14 cellular contexts compared by ENCODE assay signal in the genomic region with DNA sequence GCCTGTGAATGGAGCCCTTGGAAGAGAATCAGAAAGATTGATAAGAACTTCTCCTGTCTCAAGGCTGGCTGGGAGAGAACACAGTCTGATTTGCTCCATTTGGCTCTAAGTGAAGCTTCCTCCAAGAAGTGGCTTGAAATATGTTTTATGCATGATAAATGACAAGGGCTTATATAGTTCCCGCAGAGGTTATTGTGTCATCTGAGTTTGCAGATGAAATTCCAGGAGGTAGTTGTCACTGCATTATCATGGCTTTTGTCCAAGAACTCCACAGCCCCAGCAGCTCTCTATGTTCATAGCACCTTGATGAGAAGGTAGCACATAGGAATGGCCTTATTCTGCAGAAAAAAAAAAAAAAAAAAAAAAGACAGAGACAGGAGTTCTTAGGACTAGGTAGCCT.
DNase-seq lines count a peak whose midpoint lies in the region; TF ChIP-seq lines count a peak whose summit lies in the region.
"Had no signal": no experiment of that assay in that cellular context is flagged by ENCODE, and none has a peak within 500 bp of the region (broad histone marks: within the 10 kb centered on the region; RNA-seq: fewer than 3 reads in every experiment).

No MANE protein-coding gene starts in this region.

- in situ Hi-C loops in astrocyte of the cerebellum (cut with HindIII; ENCODE audit: low sequenced_read_pairs) = no loop called here

- H3K4me3 ChIP-seq in A673 (ENCODE audit: low read depth, low read length, poor library complexity, severe bottlenecking) (no peak overlapping the region), astrocyte of the cerebellum (ENCODE audit: low read depth, low read length) (no peak overlapping the region)
- H3K4me3 ChIP-seq: dorsolateral prefrontal cortex had no signal

- no peaks in the 10 kb centered on the region for H3K27me3 Mint-ChIP-seq in activated naive CD8-positive, alpha-beta T cell treated with anti-CD3 and anti-CD28 coated beads for 36 hours
- H3K27me3 Mint-ChIP-seq: activated B cell treated with CpG ODN at 0.5 μM for 24 hours, B cell had no signal

- POLR2A ChIA-PET in A673 (lab: Charles Lee; ENCODE audit: low non-redundant PET) = no interaction called here

- no peak overlapping the region for H3K27ac ChIP-seq in A673 (ENCODE audit: low read depth, low read length, poor library complexity, severe bottlenecking)
- H3K27ac ChIP-seq: dorsolateral prefrontal cortex had no signal

- H3K4me1 ChIP-seq in A673 (ENCODE audit: insufficient read depth, low read length, poor library complexity, severe bottlenecking) = no peaks in the 10 kb centered on the region

- DNase-seq in A673 (ENCODE audit: low spot score) (peak; percentile 22), HT-29 (ENCODE audit: low spot score) (peak; percentile 66), astrocyte of the cerebellum (ENCODE audit: low read depth) (peak; percentile 29), kidney tubule cell (ENCODE audit: low spot score) (peak; percentile 95), iPS-NIHi7 (ENCODE audit: extremely low spot score) (no peak), nucleus accumbens (lab: John Stamatoyannopoulos, UW) (no peak), SIG-M5 treated with dmso at 0.1 percent for 504 hours (lab: John Stamatoyannopoulos, UW; ENCODE audit: unreplicated experiment) (no peak)
- DNase-seq in activated naive CD8-positive, alpha-beta T cell treated with anti-CD3 and anti-CD28 coated beads for 36 hours = no peak
- DNase-seq: activated B cell treated with CpG ODN at 0.5 μM for 24 hours; activated effector memory CD4-positive, alpha-beta T cell treated with anti-CD3 and anti-CD28 coated beads, Interleukin-2, amount 50 U/mL, for 16 hours; dorsolateral prefrontal cortex; NCI-H2081 treated with DMSO at 0.1 percent for 48 hours; SIG-M5 had no signal

- TF ChIP-seq CTCF in A673 (conservative IDR thresholded peaks at IDR 0.05; ENCODE audit: low read depth, low read length) = no peak
- no peak for TF ChIP-seq CTCF in astrocyte of the cerebellum (IDR thresholded peaks at IDR 0.05; ENCODE audit: low read depth, low read length, missing control alignments)

- H3K4me3 Mint-ChIP-seq in activated naive CD8-positive, alpha-beta T cell treated with anti-CD3 and anti-CD28 coated beads for 36 hours = no peak overlapping the region
- H3K4me3 Mint-ChIP-seq: activated B cell treated with CpG ODN at 0.5 μM for 24 hours, B cell had no signal

- CTCF ChIA-PET in A673 (lab: Charles Lee) = no interaction called here

- intact Hi-C loops in A673 (cut with micrococcal nuclease; ENCODE audit: unreplicated experiment) = no loop called here

- H3K36me3 ChIP-seq in A673 (ENCODE audit: insufficient read depth, low read length, poor library complexity, severe bottlenecking) = no peaks in the 10 kb centered on the region

- no peaks in the 10 kb centered on the region for H3K9me3 Mint-ChIP-seq in activated naive CD8-positive, alpha-beta T cell treated with anti-CD3 and anti-CD28 coated beads for 36 hours
- H3K9me3 Mint-ChIP-seq: activated B cell treated with CpG ODN at 0.5 μM for 24 hours had no signal

- H3K9me3 ChIP-seq in A673 (ENCODE audit: low read depth, low read length, poor library complexity, severe bottlenecking) = no peaks in the 10 kb centered on the region

- no TSS peak for BruUV-seq in A673 (replicated peaks; lab: Mats Ljungman, UMichigan)

- no peak overlapping the region for H3K27ac Mint-ChIP-seq in activated naive CD8-positive, alpha-beta T cell treated with anti-CD3 and anti-CD28 coated beads for 36 hours
- H3K27ac Mint-ChIP-seq: activated B cell treated with CpG ODN at 0.5 μM for 24 hours, B cell had no signal

- no peaks in the 10 kb centered on the region for H3K27me3 ChIP-seq in A673 (replicated peaks; ENCODE audit: insufficient read depth, low read depth, low read length, poor library complexity)
- H3K27me3 ChIP-seq: dorsolateral prefrontal cortex had no signal

- peaks cover 8% of the 10 kb centered on the region for H3K4me1 Mint-ChIP-seq in activated naive CD8-positive, alpha-beta T cell treated with anti-CD3 and anti-CD28 coated beads for 36 hours

- H3K36me3 Mint-ChIP-seq in activated naive CD8-positive, alpha-beta T cell treated with anti-CD3 and anti-CD28 coated beads for 36 hours = no peaks in the 10 kb centered on the region

Comparison
In these comparisons a context has a peak if more than half of its experiments do, and no peak if none do; other contexts are left out.
1. DNase-seq: peak in A673 (single experiment), HT-29 (single experiment), astrocyte of the cerebellum (single experiment) and kidney tubule cell (single experiment); none in iPS-NIHi7 (single experiment), activated naive CD8-positive, alpha-beta T cell treated with anti-CD3 and anti-CD28 coated beads for 36 hours (single experiment), nucleus accumbens (0 of 56) and SIG-M5 treated with dmso at 0.1 percent for 504 hours (single experiment).